Comparison of ENCODE assay signal across 1 cellular context in the genomic region with DNA sequence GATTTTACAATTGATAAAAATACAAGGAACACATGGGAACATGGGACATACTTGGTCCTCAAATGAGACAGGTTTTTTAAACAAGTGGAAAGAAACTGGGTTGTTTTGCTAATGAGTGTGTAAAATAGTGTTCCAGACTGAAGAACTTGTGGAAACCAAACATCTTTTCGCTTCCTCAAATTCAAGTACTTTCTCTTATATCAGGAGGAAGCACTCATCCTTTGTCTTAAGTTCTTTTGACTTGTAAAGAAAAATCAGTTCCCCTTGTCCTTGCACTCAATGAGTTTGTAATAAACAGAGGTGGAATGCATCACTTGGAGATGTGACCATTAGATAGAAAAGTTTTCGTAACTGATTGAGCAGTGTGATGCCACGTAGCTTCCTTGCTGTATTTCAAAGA.
TF ChIP-seq lines count a peak whose summit lies in the region.

No MANE protein-coding gene starts in this region.

TF ChIP-seq in endothelial cell of umbilical vein, 7 proteins besides CTCF, POLR2A, EP300 and RAD21:
- TF ChIP-seq EZH2 (IDR thresholded peaks at IDR 0.05; ENCODE audit: borderline replicate concordance, low read depth, low read length, severe bottlenecking), result no peak
- no peak for TF ChIP-seq JUN (IDR thresholded peaks at IDR 0.05; ENCODE audit: borderline replicate concordance, insufficient read depth, insufficient read length, low read depth)
- no peak for TF ChIP-seq GATA2 (IDR thresholded peaks at IDR 0.05; ENCODE audit: insufficient read depth, insufficient read length, low read depth, low read length)
- TF ChIP-seq MAX (IDR thresholded peaks at IDR 0.05; ENCODE audit: insufficient read depth, insufficient read length), result no peak
- no peak for TF ChIP-seq FOS (IDR thresholded peaks at IDR 0.05; ENCODE audit: borderline replicate concordance, insufficient read depth, low read length)
- no peak for TF ChIP-seq POLR2AphosphoS5 (IDR thresholded peaks at IDR 0.05; ENCODE audit: insufficient read depth, low read depth, low read length)
- TF ChIP-seq MYC (IDR thresholded peaks at IDR 0.05; ENCODE audit: low read depth, low read length), result no peak
